Comparison of ENCODE assay signal across 1 cellular context in the genomic region with DNA sequence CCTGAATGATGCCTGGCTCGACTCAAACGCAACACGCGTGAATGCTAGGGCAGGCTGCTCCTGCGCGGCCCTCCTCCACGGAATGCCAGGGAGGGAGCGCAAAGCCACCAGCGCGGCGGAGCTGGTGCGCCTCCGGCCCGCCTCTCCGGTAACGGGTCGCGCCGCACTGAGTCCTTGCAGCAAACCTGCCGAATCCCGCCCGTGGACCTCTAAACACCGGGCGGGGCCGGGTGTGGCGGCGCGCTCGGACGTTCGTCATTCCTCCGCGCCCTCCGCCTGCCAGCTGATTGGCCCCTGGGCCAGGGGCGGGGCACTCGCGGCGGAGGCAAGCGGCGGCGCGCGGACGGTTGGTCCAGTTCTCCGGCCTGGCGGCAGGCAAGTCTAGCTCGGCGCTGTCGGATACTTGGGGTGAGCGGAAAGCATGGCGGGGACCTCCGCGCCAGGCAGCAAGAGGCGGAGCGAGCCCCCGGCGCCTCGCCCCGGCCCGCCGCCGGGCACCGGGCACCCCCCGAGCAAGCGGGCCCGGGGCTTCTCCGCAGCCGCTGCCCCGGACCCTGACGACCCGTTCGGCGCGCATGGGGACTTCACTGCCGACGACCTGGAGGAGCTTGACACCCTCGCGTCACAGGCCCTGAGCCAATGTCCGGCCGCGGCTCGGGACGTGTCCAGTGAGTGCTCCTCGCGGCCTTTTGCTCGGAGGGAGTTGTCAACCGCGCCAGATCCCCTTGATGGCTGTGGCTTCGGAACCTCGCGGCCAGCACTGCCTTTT.
TF ChIP-seq lines count a peak whose summit lies in the region.

A gene (plus strand): TSS at position 313 of the 769 bp plus-strand sequence. CDS start 109 bp downstream, at position 422.

TF ChIP-seq in HepG2, 621 proteins besides CTCF, POLR2A, EP300 and RAD21 (continued from another document and continues in another):
- TF ChIP-seq, protein P1, sequence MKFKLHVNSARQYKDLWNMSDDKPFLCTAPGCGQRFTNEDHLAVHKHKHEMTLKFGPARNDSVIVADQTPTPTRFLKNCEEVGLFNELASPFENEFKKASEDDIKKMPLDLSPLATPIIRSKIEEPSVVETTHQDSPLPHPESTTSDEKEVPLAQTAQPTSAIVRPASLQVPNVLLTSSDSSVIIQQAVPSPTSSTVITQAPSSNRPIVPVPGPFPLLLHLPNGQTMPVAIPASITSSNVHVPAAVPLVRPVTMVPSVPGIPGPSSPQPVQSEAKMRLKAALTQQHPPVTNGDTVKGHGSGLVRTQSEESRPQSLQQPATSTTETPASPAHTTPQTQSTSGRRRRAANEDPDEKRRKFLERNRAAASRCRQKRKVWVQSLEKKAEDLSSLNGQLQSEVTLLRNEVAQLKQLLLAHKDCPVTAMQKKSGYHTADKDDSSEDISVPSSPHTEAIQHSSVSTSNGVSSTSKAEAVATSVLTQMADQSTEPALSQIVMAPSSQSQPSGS (CRISPR knock-in tag; IDR thresholded peaks at IDR 0.05), result peak; percentile 37; the same call in 1 of the 2 replicates
- TF ChIP-seq ZNF761 (CRISPR knock-in tag; conservative IDR thresholded peaks at IDR 0.05) (peak; percentile 51; the same call in 1 of the 2 replicates), TSC22D2 (CRISPR knock-in tag; IDR thresholded peaks at IDR 0.05; ENCODE audit: borderline replicate concordance) (0 out of 2 replicates have a peak, but pooled peaks have one; percentile 30), ZNF296 (CRISPR knock-in tag; conservative IDR thresholded peaks at IDR 0.05) (no peak), KMT2B (CRISPR knock-in tag; IDR thresholded peaks at IDR 0.05) (peak; percentile 94), SIN3A (IDR thresholded peaks at IDR 0.05; ENCODE audit: borderline replicate concordance, low read depth, low read length) (peak; percentile 83; the same call in 1 of the 2 replicates), MAFF (IDR thresholded peaks at IDR 0.05; ENCODE audit: low read depth, low read length) (no peak), KLF9 (CRISPR knock-in tag; IDR thresholded peaks at IDR 0.05; ENCODE audit: low read depth) (peak; percentile 73; the same call in 1 of the 2 replicates), ZBTB7A (CRISPR knock-in tag; IDR thresholded peaks at IDR 0.05) (peak; percentile 48; the same call in 1 of the 2 replicates), SP1 (IDR thresholded peaks at IDR 0.05) (no peak), SP1 (CRISPR knock-in tag; IDR thresholded peaks at IDR 0.05) (peak; percentile 97), HNRNPLL (IDR thresholded peaks at IDR 0.05; ENCODE audit: low read depth, low read length, poor library complexity, severe bottlenecking) (peak; percentile 83), RFX1 (IDR thresholded peaks at IDR 0.05) (no peak), PHF5A (CRISPR knock-in tag; IDR thresholded peaks at IDR 0.05; ENCODE audit: low read depth, unreplicated experiment) (no peak), GABPA (IDR thresholded peaks at IDR 0.05; ENCODE audit: low read depth, low read length) (peak; percentile 53), GABPA (CRISPR knock-in tag; IDR thresholded peaks at IDR 0.05; ENCODE audit: low read depth) (peak; percentile 63), GZF1 (CRISPR knock-in tag; IDR thresholded peaks at IDR 0.05) (no peak), ZNF3 (CRISPR knock-in tag; IDR thresholded peaks at IDR 0.05) (no peak), KAT7 (CRISPR knock-in tag; IDR thresholded peaks at IDR 0.05; ENCODE audit: borderline replicate concordance) (peak; percentile 88; the same call in 1 of the 2 replicates), PHF21A (CRISPR knock-in tag; IDR thresholded peaks at IDR 0.05) (0 out of 2 replicates have a peak, but pooled peaks have one; percentile 35), KLF6 (CRISPR knock-in tag; IDR thresholded peaks at IDR 0.05) (peak; percentile 85), RXRB (CRISPR knock-in tag; IDR thresholded peaks at IDR 0.05; ENCODE audit: borderline replicate concordance) (peak; percentile 11; the same call in 1 of the 2 replicates), ZNF451 (CRISPR knock-in tag; IDR thresholded peaks at IDR 0.05) (no peak), SRF (IDR thresholded peaks at IDR 0.05; ENCODE audit: low read depth, low read length) (peak; percentile 60)
- TF ChIP-seq, protein P2, sequence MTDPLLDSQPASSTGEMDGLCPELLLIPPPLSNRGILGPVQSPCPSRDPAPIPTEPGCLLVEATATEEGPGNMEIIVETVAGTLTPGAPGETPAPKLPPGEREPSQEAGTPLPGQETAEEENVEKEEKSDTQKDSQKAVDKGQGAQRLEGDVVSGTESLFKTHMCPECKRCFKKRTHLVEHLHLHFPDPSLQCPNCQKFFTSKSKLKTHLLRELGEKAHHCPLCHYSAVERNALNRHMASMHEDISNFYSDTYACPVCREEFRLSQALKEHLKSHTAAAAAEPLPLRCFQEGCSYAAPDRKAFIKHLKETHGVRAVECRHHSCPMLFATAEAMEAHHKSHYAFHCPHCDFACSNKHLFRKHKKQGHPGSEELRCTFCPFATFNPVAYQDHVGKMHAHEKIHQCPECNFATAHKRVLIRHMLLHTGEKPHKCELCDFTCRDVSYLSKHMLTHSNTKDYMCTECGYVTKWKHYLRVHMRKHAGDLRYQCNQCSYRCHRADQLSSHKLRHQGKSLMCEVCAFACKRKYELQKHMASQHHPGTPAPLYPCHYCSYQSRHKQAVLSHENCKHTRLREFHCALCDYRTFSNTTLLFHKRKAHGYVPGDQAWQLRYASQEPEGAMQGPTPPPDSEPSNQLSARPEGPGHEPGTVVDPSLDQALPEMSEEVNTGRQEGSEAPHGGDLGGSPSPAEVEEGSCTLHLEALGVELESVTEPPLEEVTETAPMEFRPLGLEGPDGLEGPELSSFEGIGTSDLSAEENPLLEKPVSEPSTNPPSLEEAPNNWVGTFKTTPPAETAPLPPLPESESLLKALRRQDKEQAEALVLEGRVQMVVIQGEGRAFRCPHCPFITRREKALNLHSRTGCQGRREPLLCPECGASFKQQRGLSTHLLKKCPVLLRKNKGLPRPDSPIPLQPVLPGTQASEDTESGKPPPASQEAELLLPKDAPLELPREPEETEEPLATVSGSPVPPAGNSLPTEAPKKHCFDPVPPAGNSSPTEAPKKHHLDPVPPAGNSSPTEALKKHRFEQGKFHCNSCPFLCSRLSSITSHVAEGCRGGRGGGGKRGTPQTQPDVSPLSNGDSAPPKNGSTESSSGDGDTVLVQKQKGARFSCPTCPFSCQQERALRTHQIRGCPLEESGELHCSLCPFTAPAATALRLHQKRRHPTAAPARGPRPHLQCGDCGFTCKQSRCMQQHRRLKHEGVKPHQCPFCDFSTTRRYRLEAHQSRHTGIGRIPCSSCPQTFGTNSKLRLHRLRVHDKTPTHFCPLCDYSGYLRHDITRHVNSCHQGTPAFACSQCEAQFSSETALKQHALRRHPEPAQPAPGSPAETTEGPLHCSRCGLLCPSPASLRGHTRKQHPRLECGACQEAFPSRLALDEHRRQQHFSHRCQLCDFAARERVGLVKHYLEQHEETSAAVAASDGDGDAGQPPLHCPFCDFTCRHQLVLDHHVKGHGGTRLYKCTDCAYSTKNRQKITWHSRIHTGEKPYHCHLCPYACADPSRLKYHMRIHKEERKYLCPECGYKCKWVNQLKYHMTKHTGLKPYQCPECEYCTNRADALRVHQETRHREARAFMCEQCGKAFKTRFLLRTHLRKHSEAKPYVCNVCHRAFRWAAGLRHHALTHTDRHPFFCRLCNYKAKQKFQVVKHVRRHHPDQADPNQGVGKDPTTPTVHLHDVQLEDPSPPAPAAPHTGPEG (CRISPR knock-in tag; IDR thresholded peaks at IDR 0.05), result peak; percentile 67; the same call in 1 of the 2 replicates
- TF ChIP-seq, protein P3, sequence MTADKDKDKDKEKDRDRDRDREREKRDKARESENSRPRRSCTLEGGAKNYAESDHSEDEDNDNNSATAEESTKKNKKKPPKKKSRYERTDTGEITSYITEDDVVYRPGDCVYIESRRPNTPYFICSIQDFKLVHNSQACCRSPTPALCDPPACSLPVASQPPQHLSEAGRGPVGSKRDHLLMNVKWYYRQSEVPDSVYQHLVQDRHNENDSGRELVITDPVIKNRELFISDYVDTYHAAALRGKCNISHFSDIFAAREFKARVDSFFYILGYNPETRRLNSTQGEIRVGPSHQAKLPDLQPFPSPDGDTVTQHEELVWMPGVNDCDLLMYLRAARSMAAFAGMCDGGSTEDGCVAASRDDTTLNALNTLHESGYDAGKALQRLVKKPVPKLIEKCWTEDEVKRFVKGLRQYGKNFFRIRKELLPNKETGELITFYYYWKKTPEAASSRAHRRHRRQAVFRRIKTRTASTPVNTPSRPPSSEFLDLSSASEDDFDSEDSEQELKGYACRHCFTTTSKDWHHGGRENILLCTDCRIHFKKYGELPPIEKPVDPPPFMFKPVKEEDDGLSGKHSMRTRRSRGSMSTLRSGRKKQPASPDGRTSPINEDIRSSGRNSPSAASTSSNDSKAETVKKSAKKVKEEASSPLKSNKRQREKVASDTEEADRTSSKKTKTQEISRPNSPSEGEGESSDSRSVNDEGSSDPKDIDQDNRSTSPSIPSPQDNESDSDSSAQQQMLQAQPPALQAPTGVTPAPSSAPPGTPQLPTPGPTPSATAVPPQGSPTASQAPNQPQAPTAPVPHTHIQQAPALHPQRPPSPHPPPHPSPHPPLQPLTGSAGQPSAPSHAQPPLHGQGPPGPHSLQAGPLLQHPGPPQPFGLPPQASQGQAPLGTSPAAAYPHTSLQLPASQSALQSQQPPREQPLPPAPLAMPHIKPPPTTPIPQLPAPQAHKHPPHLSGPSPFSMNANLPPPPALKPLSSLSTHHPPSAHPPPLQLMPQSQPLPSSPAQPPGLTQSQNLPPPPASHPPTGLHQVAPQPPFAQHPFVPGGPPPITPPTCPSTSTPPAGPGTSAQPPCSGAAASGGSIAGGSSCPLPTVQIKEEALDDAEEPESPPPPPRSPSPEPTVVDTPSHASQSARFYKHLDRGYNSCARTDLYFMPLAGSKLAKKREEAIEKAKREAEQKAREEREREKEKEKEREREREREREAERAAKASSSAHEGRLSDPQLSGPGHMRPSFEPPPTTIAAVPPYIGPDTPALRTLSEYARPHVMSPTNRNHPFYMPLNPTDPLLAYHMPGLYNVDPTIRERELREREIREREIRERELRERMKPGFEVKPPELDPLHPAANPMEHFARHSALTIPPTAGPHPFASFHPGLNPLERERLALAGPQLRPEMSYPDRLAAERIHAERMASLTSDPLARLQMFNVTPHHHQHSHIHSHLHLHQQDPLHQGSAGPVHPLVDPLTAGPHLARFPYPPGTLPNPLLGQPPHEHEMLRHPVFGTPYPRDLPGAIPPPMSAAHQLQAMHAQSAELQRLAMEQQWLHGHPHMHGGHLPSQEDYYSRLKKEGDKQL (CRISPR knock-in tag; IDR thresholded peaks at IDR 0.05; ENCODE audit: low read depth), result no peak
- TF ChIP-seq, protein P4, sequence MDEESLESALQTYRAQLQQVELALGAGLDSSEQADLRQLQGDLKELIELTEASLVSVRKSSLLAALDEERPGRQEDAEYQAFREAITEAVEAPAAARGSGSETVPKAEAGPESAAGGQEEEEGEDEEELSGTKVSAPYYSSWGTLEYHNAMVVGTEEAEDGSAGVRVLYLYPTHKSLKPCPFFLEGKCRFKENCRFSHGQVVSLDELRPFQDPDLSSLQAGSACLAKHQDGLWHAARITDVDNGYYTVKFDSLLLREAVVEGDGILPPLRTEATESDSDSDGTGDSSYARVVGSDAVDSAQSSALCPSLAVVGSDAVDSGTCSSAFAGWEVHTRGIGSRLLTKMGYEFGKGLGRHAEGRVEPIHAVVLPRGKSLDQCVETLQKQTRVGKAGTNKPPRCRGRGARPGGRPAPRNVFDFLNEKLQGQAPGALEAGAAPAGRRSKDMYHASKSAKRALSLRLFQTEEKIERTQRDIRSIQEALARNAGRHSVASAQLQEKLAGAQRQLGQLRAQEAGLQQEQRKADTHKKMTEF (CRISPR knock-in tag; IDR thresholded peaks at IDR 0.05), result peak; percentile 73; the same call in 1 of the 2 replicates
- TF ChIP-seq, protein P5, sequence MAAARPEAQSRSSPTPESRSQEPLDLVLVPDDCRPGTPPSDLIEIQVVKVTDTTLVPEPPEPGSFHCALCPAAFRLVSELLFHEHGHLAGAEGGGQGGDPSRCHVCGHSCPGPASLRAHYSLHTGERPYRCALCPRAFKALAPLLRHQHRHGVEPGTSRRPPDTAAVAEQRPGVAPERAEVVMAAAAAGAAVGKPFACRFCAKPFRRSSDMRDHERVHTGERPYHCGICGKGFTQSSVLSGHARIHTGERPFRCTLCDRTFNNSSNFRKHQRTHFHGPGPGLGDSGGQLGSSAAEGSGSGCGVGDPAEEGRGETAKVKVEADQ (CRISPR knock-in tag; IDR thresholded peaks at IDR 0.05; ENCODE audit: borderline replicate concordance), result peak; percentile 63; the same call in 1 of the 2 replicates
- TF ChIP-seq, protein P6, sequence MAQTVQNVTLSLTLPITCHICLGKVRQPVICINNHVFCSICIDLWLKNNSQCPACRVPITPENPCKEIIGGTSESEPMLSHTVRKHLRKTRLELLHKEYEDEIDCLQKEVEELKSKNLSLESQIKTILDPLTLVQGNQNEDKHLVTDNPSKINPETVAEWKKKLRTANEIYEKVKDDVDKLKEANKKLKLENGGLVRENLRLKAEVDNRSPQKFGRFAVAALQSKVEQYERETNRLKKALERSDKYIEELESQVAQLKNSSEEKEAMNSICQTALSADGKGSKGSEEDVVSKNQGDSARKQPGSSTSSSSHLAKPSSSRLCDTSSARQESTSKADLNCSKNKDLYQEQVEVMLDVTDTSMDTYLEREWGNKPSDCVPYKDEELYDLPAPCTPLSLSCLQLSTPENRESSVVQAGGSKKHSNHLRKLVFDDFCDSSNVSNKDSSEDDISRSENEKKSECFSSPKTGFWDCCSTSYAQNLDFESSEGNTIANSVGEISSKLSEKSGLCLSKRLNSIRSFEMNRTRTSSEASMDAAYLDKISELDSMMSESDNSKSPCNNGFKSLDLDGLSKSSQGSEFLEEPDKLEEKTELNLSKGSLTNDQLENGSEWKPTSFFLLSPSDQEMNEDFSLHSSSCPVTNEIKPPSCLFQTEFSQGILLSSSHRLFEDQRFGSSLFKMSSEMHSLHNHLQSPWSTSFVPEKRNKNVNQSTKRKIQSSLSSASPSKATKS (CRISPR knock-in tag; IDR thresholded peaks at IDR 0.05), result no peak
- TF ChIP-seq, protein P7, sequence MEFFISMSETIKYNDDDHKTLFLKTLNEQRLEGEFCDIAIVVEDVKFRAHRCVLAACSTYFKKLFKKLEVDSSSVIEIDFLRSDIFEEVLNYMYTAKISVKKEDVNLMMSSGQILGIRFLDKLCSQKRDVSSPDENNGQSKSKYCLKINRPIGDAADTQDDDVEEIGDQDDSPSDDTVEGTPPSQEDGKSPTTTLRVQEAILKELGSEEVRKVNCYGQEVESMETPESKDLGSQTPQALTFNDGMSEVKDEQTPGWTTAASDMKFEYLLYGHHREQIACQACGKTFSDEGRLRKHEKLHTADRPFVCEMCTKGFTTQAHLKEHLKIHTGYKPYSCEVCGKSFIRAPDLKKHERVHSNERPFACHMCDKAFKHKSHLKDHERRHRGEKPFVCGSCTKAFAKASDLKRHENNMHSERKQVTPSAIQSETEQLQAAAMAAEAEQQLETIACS (CRISPR knock-in tag; IDR thresholded peaks at IDR 0.05), result peak; percentile 69; the same call in 1 of the 2 replicates
- TF ChIP-seq, protein P8, sequence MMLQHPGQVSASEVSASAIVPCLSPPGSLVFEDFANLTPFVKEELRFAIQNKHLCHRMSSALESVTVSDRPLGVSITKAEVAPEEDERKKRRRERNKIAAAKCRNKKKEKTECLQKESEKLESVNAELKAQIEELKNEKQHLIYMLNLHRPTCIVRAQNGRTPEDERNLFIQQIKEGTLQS (CRISPR knock-in tag; IDR thresholded peaks at IDR 0.05), result no peak
- TF ChIP-seq, protein P9, sequence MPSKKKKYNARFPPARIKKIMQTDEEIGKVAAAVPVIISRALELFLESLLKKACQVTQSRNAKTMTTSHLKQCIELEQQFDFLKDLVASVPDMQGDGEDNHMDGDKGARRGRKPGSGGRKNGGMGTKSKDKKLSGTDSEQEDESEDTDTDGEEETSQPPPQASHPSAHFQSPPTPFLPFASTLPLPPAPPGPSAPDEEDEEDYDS (CRISPR knock-in tag; IDR thresholded peaks at IDR 0.05), result peak; percentile 82
